In the genomic region with DNA sequence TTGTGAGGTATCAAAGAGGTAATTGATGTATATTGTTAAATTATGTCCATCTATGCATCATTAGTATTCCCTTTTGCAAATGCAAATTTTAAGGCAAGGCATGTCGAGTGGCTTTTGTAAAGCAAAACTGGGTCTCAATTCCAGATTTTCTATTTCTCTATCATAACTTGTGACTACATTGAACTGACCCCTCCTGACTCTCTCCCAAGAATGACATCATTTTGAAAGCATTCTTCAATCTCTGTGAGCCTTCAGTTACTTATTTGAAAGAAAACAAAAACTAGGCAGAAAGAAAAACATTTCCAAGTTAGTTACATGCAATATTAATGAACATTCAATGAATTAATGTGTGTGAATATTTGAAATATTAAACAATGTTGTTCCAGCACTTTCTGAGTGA, we compare ENCODE assay signal across 20 cellular contexts.
A peak's percentile ranks its signal among the peaks of the same experiment; 100 is the strongest.
DNase-seq lines count a peak whose midpoint lies in the region; TF ChIP-seq lines count a peak whose summit lies in the region.
"Had no signal": no experiment of that assay in that cellular context is flagged by ENCODE, and none has a peak within 500 bp of the region (broad histone marks: within the 10 kb centered on the region; RNA-seq: fewer than 3 reads in every experiment).

No MANE protein-coding gene starts in this region.

- DNase-seq in HCEC 1CT (peak; percentile 13), epithelial cell of esophagus (ENCODE audit: low read depth) (peak; percentile 23), kidney glomerular epithelial cell (lab: John Stamatoyannopoulos, UW) (peak; percentile 91), renal cortical epithelial cell (ENCODE audit: low read depth) (peak; percentile 7), middle frontal gyrus (ENCODE audit: extremely low spot score, low spot score) (no peak), NOMO-1 (lab: John Stamatoyannopoulos, UW; ENCODE audit: unreplicated experiment in 2 of 2) (no peak)
- no peak for DNase-seq in activated T-cell treated with anti-CD3 and anti-CD28 coated beads, Interleukin-2, amount 50 U/mL, for 48 hours
- DNase-seq in activated CD4-positive, alpha-beta T cell treated with anti-CD3 and anti-CD28 coated beads for 48 hours, result no peak
- DNase-seq: activated CD8-positive, alpha-beta T cell treated with anti-CD3 and anti-CD28 coated beads, Interleukin-2, amount 10 ng/mL, durations not matched to agents 7 days and 5 days; activated naive CD8-positive, alpha-beta T cell treated with anti-CD3 and anti-CD28 coated beads for 36 hours; aorta; CD4-positive, CD25-positive, alpha-beta regulatory T cell; foreskin melanocyte; KG1; MM.1S; naive thymus-derived CD4-positive, alpha-beta T cell; NCI-H1436 treated with DMSO at 0.1 percent for 48 hours; SK-N-SH; stimulated activated CD4-positive, alpha-beta T cell treated with anti-CD3 and anti-CD28 coated beads, Interleukin-2, amount 100 ng/mL, for 48 hours had no signal

- H3K4me3 ChIP-seq in epithelial cell of esophagus (ENCODE audit: low read length), result no peak overlapping the region
- H3K4me3 ChIP-seq: suprapubic skin had no signal

- no peak for TF ChIP-seq CTCF in epithelial cell of esophagus (IDR thresholded peaks at IDR 0.05; ENCODE audit: insufficient read depth, low read depth, low read length, missing control alignments)

Comparison
In these comparisons a context has a peak if more than half of its experiments do, and no peak if none do; other contexts are left out.
1. DNase-seq: peak in HCEC 1CT (single experiment), epithelial cell of esophagus (single experiment), kidney glomerular epithelial cell (single experiment) and renal cortical epithelial cell (single experiment); none in middle frontal gyrus (single experiment), NOMO-1 (0 of 2), activated T-cell treated with anti-CD3 and anti-CD28 coated beads, Interleukin-2, amount 50 U/mL, for 48 hours (0 of 2) and activated CD4-positive, alpha-beta T cell treated with anti-CD3 and anti-CD28 coated beads for 48 hours (single experiment).